ENCODE assay signal across 8 cellular contexts in the genomic region with DNA sequence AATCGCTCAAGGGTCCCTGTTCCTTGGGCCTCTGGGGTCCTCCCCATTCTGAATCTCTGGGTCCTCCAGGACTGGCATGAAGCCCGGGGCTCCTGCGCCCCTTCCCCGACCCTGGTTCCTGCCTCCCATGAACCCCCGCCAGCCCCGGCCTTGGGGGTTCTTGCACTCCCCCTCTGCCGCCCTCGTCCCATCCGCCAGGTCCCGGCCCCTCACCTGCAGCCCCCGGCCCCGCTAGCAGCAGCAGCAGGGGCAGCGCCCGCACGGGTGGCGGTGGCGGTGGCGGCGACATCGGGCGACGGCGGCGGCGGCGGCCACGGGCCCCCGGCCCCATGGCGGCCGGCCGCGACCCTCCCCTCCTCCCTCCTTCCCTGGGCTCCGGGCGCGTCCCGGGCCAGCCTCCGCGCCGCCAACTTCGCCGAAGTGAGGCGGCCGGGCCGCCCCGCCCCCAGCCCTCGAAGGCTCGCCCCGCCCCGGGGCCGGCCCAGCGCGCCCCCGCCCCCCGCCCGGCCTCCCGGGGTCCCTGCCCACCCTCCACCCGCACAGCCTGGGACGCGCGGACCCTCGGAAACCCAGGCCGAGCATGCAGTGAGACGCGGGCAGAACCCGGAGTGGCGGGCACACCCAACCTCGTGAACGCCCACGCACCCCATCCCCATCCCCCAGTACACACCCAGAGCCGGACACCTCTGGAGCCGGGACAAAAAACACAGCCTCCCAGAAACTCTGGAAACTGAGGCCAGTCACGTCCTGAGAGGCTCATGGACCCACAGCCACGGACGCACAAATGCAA. TPM values are rescaled to one million over a fixed set of nuclear protein-coding genes. Genes with fewer than 3 reads are reported as not detected.
DNase-seq lines count a peak whose midpoint lies in the region; TF ChIP-seq lines count a peak whose summit lies in the region.

A gene (minus strand): TSS at position 421 of the 790 bp plus-strand sequence. CDS start 90 bp downstream, at position 331.

- peaks cover 3% of the 10 kb centered on the region; the same call in 1 of the 2 replicates for H3K4me1 ChIP-seq in H9 (ENCODE audit: insufficient read depth, low read length)
- H3K4me1 ChIP-seq in ascending aorta = peaks cover 0 to 32% of the 10 kb centered on the region in 2 donors
- H3K4me1 ChIP-seq in iPS-15b (ENCODE audit: control insufficient read depth, insufficient read depth, low read length) = peaks cover 8% of the 10 kb centered on the region
- H3K4me1 ChIP-seq in spleen = peaks cover 0 to 54% (median 38%) of the 10 kb centered on the region in 6 donors

- no peak within 1 kb of the TSS for H3K14ac ChIP-seq in H9 (ENCODE audit: insufficient read depth, low read length)

- H2BK5ac ChIP-seq in H9 (ENCODE audit: insufficient read length, low read length) = no peak within 1 kb of the TSS

- TF ChIP-seq CTCF in H9 (conservative IDR thresholded peaks at IDR 0.05) = no peak
- no peak for TF ChIP-seq CTCF in ascending aorta (IDR thresholded peaks at IDR 0.05)
- no peak for TF ChIP-seq CTCF in spleen (IDR thresholded peaks at IDR 0.05 in 8 of 11, conservative IDR thresholded peaks at IDR 0.05 in 3 of 11)

- no peaks in the 10 kb centered on the region; a peak in 1 of 5 replicates for H3K9me3 Mint-ChIP-seq in H9

- H4K20me1 ChIP-seq in H9 (ENCODE audit: control insufficient read depth, insufficient read depth, insufficient read length) = no peaks in the 10 kb centered on the region

- intact Hi-C loops in ascending aorta (cut with DNase I) (no loop called here), spleen (cut with DNase I; ENCODE audit: low total_unique reads) (no loop called here)

- H3K18ac ChIP-seq in H9 (ENCODE audit: insufficient read length, low read depth, low read length) = no peak within 1 kb of the TSS

- no peak within 1 kb of the TSS for H3K56ac ChIP-seq in H9 (ENCODE audit: insufficient read length, low read depth, low read length)

- peaks cover 4% of the 10 kb centered on the region for H3K23me2 ChIP-seq in H9 (ENCODE audit: insufficient read length, low read depth, low read length, poor library complexity, severe bottlenecking)

- H3K27me3 ChIP-seq in H9 (ENCODE audit: insufficient read depth, low read length) (no peaks in the 10 kb centered on the region), ascending aorta (no peaks in the 10 kb centered on the region), iPS-15b (ENCODE audit: control insufficient read depth, insufficient read depth, low read length) (no peaks in the 10 kb centered on the region), spleen (replicated peaks in 1 of 7) (peaks cover 2 to 81% (median 32%) of the 10 kb centered on the region in 7 donors)

- H3K36me3 Mint-ChIP-seq in H9 (ENCODE audit: insufficient read depth in 1 of 3, low read depth in 3 of 3) = peaks cover 5 to 29% (median 20%) of the 10 kb centered on the region in 3 experiments; a peak in 6 of 7 replicates

- no peak for TF ChIP-seq POLR2A in spleen (IDR thresholded peaks at IDR 0.05)

- H3K36me3 ChIP-seq in ascending aorta (no peaks in the 10 kb centered on the region), iPS-15b (ENCODE audit: control insufficient read depth, insufficient read depth, low read length) (peaks cover 5% of the 10 kb centered on the region), spleen (no peaks in the 10 kb centered on the region)

- DNase-seq in H9 = peak; percentile 51
- DNase-seq in ascending aorta (ENCODE audit: low spot score in 2 of 2) = no peak
- no peak for DNase-seq in spleen
- no peak for DNase-seq in SIG-M5 (lab: John Stamatoyannopoulos, UW)
- DNase-seq in kidney tubule cell (ENCODE audit: low spot score) = no peak
- no peak for DNase-seq in effector CD4-positive, alpha-beta T cell
- no peak for DNase-seq in activated naive CD4-positive, alpha-beta T cell treated with Interleukin-2 at 50 U/mL for 16 hours

- no peak within 1 kb of the TSS for H4K5ac ChIP-seq in H9 (ENCODE audit: insufficient read length, low read depth, low read length)

- H3K27ac Mint-ChIP-seq in H9 = peak within 1 kb of the TSS in 2 of 3 experiments; percentile 61 to 77; a peak in 2 of 7 replicates

- no peak within 1 kb of the TSS for H2BK15ac ChIP-seq in H9 (ENCODE audit: low read depth, low read length)

- no peak within 1 kb of the TSS for H3K4ac ChIP-seq in H9 (ENCODE audit: low read depth, low read length)

- H3K4me2 ChIP-seq in H9 (ENCODE audit: insufficient read depth, insufficient read length, low read length) = peak within 1 kb of the TSS; percentile 66

- no peak within 1 kb of the TSS for H3K23ac ChIP-seq in H9 (ENCODE audit: insufficient read length, low read depth, low read length)

- H2AK5ac ChIP-seq in H9 (ENCODE audit: insufficient read length, low read length) = no peak within 1 kb of the TSS

- H2BK120ac ChIP-seq in H9 (ENCODE audit: low read depth, low read length, poor library complexity, severe bottlenecking) = no peak within 1 kb of the TSS

- H3K27ac ChIP-seq in H9 (ENCODE audit: insufficient read length, low read depth, low read length) (no peak within 1 kb of the TSS), ascending aorta (peak within 1 kb of the TSS; percentile 96), spleen (peak within 1 kb of the TSS in 6 of 8 donors; percentile 48 to 80 (median 67))

- no peak within 1 kb of the TSS for H4K8ac ChIP-seq in H9 (replicated peaks; ENCODE audit: insufficient read length, low read depth, low read length)

- WGBS in H9 (ENCODE audit: extremely low coverage, insufficient read length, low lambda C conversion rate) = no CpG with 5 or more reads among the region's 74 CpGs
- 5 to 8% (median 6%) methylated on average over 32 to 74 of the region's 74 CpGs for WGBS in spleen, 5 donors

- no peaks in the 10 kb centered on the region for H3K9me3 ChIP-seq in H9 (ENCODE audit: control insufficient read depth, low read depth, low read length)
- H3K9me3 ChIP-seq in ascending aorta = no peaks in the 10 kb centered on the region
- H3K9me3 ChIP-seq in iPS-15b (ENCODE audit: control insufficient read depth, insufficient read depth, low read length) = no peaks in the 10 kb centered on the region
- H3K9me3 ChIP-seq in spleen = no peaks in the 10 kb centered on the region

- no peak within 1 kb of the TSS for H2BK20ac ChIP-seq in H9 (ENCODE audit: low read depth, low read length, poor library complexity, severe bottlenecking)

- H2BK12ac ChIP-seq in H9 (ENCODE audit: insufficient read length, low read depth, low read length) = no peak within 1 kb of the TSS

- H3K79me1 ChIP-seq in H9 (ENCODE audit: insufficient read depth, low read depth, low read length, poor library complexity, severe bottlenecking) = no peaks in the 10 kb centered on the region

- peaks cover 29% of the 10 kb centered on the region in 2 experiments for H3K4me1 Mint-ChIP-seq in H9

- H3K9ac ChIP-seq in H9 (ENCODE audit: extremely low read depth, insufficient read length, low read length) (no peak within 1 kb of the TSS), iPS-15b (ENCODE audit: low read depth, low read length) (peak within 1 kb of the TSS; percentile 79)

- H3T11ph ChIP-seq in H9 (ENCODE audit: low read length) = no peak within 1 kb of the TSS

- H3K4me3 ChIP-seq in ascending aorta (peak within 1 kb of the TSS; percentile 75 to 94), iPS-15b (ENCODE audit: low read depth, low read length) (peak within 1 kb of the TSS; percentile 91), spleen (peak within 1 kb of the TSS; percentile 10 to 69 (median 34))

- peaks cover 8% of the 10 kb centered on the region; the same call in 1 of the 2 replicates for H3K79me2 ChIP-seq in H9 (ENCODE audit: insufficient read depth, low read length)

- H3K27me3 Mint-ChIP-seq in H9 (ENCODE audit: low read depth) = peaks cover 5% of the 10 kb centered on the region

- H3K4me3 Mint-ChIP-seq in H9 = peak within 1 kb of the TSS; percentile 86 to 88

- no peak within 1 kb of the TSS for H4K91ac ChIP-seq in H9 (ENCODE audit: insufficient read length, low read depth, low read length)

- peak within 1 kb of the TSS; percentile 58 for H2AFZ ChIP-seq in H9 (ENCODE audit: low read length)

RNA-seq across cellular contexts. Expression of the gene that starts here (rescaled TPM):
- total RNA-seq in H9 (2021) (164 and 165 TPM in 2 replicates), ascending aorta (524 TPM), spleen (10 to 100 TPM; 52.1 to 94.9 (median 62.6) TPM)
- polyA plus RNA-seq in spleen = 1 to 10 TPM; 1.4 to 5.9 (median 2.5) TPM

Comparison
In these comparisons a context has a peak if more than half of its experiments do, and no peak if none do; other contexts are left out.
1. H3K4me3 ChIP-seq: peak in every context shown above with its lines; median percentile 91 in iPS-15b; 84 in ascending aorta; 34 in spleen.